In the genomic region with DNA sequence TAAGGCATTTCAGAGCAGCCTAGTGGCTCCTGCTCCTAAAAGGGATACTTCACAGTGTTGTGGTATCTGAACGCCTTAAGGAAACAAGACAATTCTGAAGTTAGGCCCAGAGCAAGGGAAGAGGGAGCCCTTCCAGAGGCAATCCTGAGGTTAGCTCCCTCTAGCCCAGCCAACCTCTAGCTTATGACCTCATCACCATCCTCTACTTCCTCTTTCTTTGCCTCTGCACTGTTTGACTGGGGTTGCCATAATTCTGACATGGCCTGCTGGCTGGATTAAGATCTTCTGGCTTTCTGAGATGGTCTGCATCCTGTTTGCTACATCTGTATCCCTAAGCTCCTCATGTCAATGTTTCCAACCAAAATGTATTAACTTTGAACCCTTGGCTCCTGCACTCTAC, we compare ENCODE assay signal across 19 cellular contexts. TPM values are rescaled to one million over a fixed set of nuclear protein-coding genes. Genes with fewer than 3 reads are reported as not detected.
"Had no signal": no experiment of that assay in that cellular context is flagged by ENCODE, and none has a peak within 500 bp of the region (broad histone marks: within the 10 kb centered on the region; RNA-seq: fewer than 3 reads in every experiment).

No MANE protein-coding gene starts in this region.

- H3K36me3 ChIP-seq: esophagus muscularis mucosa, lower lobe of right lung, neural progenitor cell had no signal

- ATAC-seq: activated CD4-positive, alpha-beta T cell treated with anti-CD3 and anti-CD28 coated beads for 36 hours; left cardiac atrium; lower lobe of right lung; stimulated activated naive CD8-positive, alpha-beta T cell treated with anti-CD3 and anti-CD28 coated beads, Interleukin-15, amount 100 ng/mL, for 72 hours had no signal

- H3K79me2 ChIP-seq: parathyroid adenoma had no signal

- DNase-seq: activated CD4-positive, alpha-beta memory T cell treated with anti-CD3 and anti-CD28 coated beads, Interleukin-2, amount 10 ng/mL, durations not matched to agents 7 days and 5 days; activated CD4-positive, alpha-beta T cell treated with anti-CD3 and anti-CD28 coated beads for 36 hours; activated gamma-delta T cell; activated T-cell treated with anti-CD3 and anti-CD28 coated beads, Interleukin-2, amount 50 U/mL, for 48 hours; amygdala; cerebellar nuclear complex; dermis blood vessel endothelial cell; glutamatergic neuron; immature natural killer cell; left cardiac atrium; lower lobe of right lung; stimulated activated CD4-positive, alpha-beta T cell treated with anti-CD3 and anti-CD28 coated beads, Interleukin-15, amount 100 ng/mL, for 24 hours; stimulated activated CD4-positive, alpha-beta T cell treated with anti-CD3 and anti-CD28 coated beads, Interleukin-4, amount 100 ng/mL, for 24 hours; stimulated activated naive CD8-positive, alpha-beta T cell treated with anti-CD3 and anti-CD28 coated beads, Interleukin-15, amount 100 ng/mL, for 72 hours; testis had no signal

- H3K9me3 ChIP-seq: esophagus muscularis mucosa, lower lobe of right lung, testis had no signal

- H3K27me3 ChIP-seq: neural progenitor cell, testis had no signal

- H3K27ac ChIP-seq: esophagus muscularis mucosa, lower lobe of right lung, neural progenitor cell, parathyroid adenoma, testis, VCaP had no signal

- H3K4me3 ChIP-seq: esophagus muscularis mucosa, lower lobe of right lung, neural progenitor cell, testis had no signal

- H3K4me2 ChIP-seq: neural progenitor cell had no signal

- H2AFZ ChIP-seq: neural progenitor cell, parathyroid adenoma had no signal

- H3K4me1 ChIP-seq: esophagus muscularis mucosa, lower lobe of right lung, neural progenitor cell, parathyroid adenoma, testis had no signal

RNA-seq across cellular contexts. Expression of a gene that starts 23.3 kb away (rescaled TPM):
- total RNA-seq: activated CD4-positive, alpha-beta memory T cell treated with anti-CD3 and anti-CD28 coated beads, Interleukin-2, amount 10 ng/mL, durations not matched to agents 7 days and 5 days; activated CD4-positive, alpha-beta T cell treated with anti-CD3 and anti-CD28 coated beads for 36 hours had no signal
